In genomic region chr17:8785547-8786412, GRCh38 we compare ENCODE assay signal across 9 cellular contexts. TPM values are rescaled to one million over a fixed set of nuclear protein-coding genes. Genes with fewer than 3 reads are reported as not detected.
DNase-seq lines count a peak whose midpoint lies in the region; ATAC-seq, FAIRE-seq and TF ChIP-seq lines count a peak whose summit lies in the region.
"Had no signal": no experiment of that assay in that cellular context is flagged by ENCODE, and none has a peak within 500 bp of the region (broad histone marks: within the 10 kb centered on the region; RNA-seq: fewer than 3 reads in every experiment).

No MANE protein-coding gene starts in this region.

- H3K36me3 Mint-ChIP-seq in T-cell: no peaks in the 10 kb centered on the region

- H3K27me3 Mint-ChIP-seq in T-cell: peaks cover 0 to 2% of the 10 kb centered on the region in 2 donors

- ATAC-seq in T-cell (replicated peaks in 1 of 4) (peak in 3 of 4 experiments; percentile 45 to 61 (median 53)), right cardiac atrium (peak; percentile 90 to 91), HG02852 (IDR thresholded peaks at IDR 0.05; ENCODE audit: unreplicated experiment) (no peak), GM21423 (IDR thresholded peaks at IDR 0.05; ENCODE audit: unreplicated experiment) (no peak)

- H3K79me2 ChIP-seq in KMS-11 (ENCODE audit: insufficient read depth, low read depth): no peaks in the 10 kb centered on the region

- H3K4me3 ChIP-seq in KMS-11 (IDR thresholded peaks at IDR 0.05; ENCODE audit: insufficient read depth, low read depth, low read length): no peak overlapping the region
- H3K4me3 ChIP-seq in right cardiac atrium (ENCODE audit: low read length): no peak overlapping the region
- H3K4me3 ChIP-seq in sigmoid colon: no peak overlapping the region

- H3K9me3 ChIP-seq in right cardiac atrium (ENCODE audit: control insufficient read depth, low read length) (no peaks in the 10 kb centered on the region), sigmoid colon (no peaks in the 10 kb centered on the region)

- H3K4me2 ChIP-seq in KMS-11: no peak overlapping the region

- H3K27me3 ChIP-seq in KMS-11 (ENCODE audit: insufficient read depth, low read depth) (no peaks in the 10 kb centered on the region), right cardiac atrium (ENCODE audit: control insufficient read depth, insufficient read depth) (no peaks in the 10 kb centered on the region), sigmoid colon (no peaks in the 10 kb centered on the region)

- no peak for FAIRE-seq in D721Med (lab: Jason Lieb, UNC)

- DNase-seq in D721Med (ENCODE audit: insufficient read length, low spot score): no peak
- DNase-seq in T-cell: peak in 30 of 34 experiments; percentile 13 to 66 (median 52)
- DNase-seq in anterior cingulate cortex (lab: John Stamatoyannopoulos, UW): peak in 49 of 58 donors; percentile 5 to 75 (median 27)
- peak; percentile 74 to 93 (median 92) for DNase-seq in right cardiac atrium
- DNase-seq in sigmoid colon: peak; percentile 78

- no peak overlapping the region for H2AFZ ChIP-seq in KMS-11 (ENCODE audit: low read depth)

- WGBS in right cardiac atrium: 25% methylated on average over 19 of the region's 19 CpGs
- 27 to 33% methylated on average over 19 of the region's 19 CpGs for WGBS in sigmoid colon, 2 donors

- H3K9me3 Mint-ChIP-seq in T-cell: no peaks in the 10 kb centered on the region

- no peak overlapping the region for H3K9ac ChIP-seq in KMS-11

- CTCF ChIA-PET in T-cell (lab: Charles Lee): interaction anchor here (0.6 to 1.8 kb wide), 10 partner anchors 9 to 481 kb away, joined by 3 to 7 read pairs (median 3); partner anchors contain the start of gene PIK3R5 (in 1 of the 2)

- H3K4me1 Mint-ChIP-seq in T-cell: peaks cover 0 to 2% (median 0%) of the 10 kb centered on the region in 3 donors

- H3K36me3 ChIP-seq in KMS-11 (ENCODE audit: insufficient read depth) (no peaks in the 10 kb centered on the region), sigmoid colon (no peaks in the 10 kb centered on the region)

- intact Hi-C loops in right cardiac atrium (cut with DNase I) (loop anchor here (2.0 to 10.0 kb wide), 4 partner anchors 371 to 381 kb away; no protein-coding TSS in a partner anchor), sigmoid colon (cut with DNase I) (loop anchor here (2.0 kb wide), 1 partner anchor 375 kb away; no protein-coding TSS in a partner anchor)

- POLR2A ChIA-PET in T-cell (lab: Charles Lee): interaction anchor here in 1 of 2 donors (0.6 kb wide), 1 partner anchor 176 kb away, joined by 3 read pairs; no protein-coding TSS in a partner anchor

- H3K4me1 ChIP-seq in KMS-11 (ENCODE audit: low read depth, poor library complexity, severe bottlenecking) (no peaks in the 10 kb centered on the region), right cardiac atrium (ENCODE audit: control insufficient read depth, insufficient read depth, low read length) (no peaks in the 10 kb centered on the region), sigmoid colon (no peaks in the 10 kb centered on the region)

- no peak for TF ChIP-seq POLR2A in sigmoid colon (IDR thresholded peaks at IDR 0.05)

- peak; percentile 54 for TF ChIP-seq CTCF in D721Med (IDR thresholded peaks at IDR 0.05; ENCODE audit: insufficient read depth, missing control alignments)
- peak; percentile 56 for TF ChIP-seq CTCF in KMS-11 (conservative IDR thresholded peaks at IDR 0.05; ENCODE audit: low read depth, low read length)
- peak in 3 of 4 experiments; percentile 47 to 71 (median 50) for TF ChIP-seq CTCF in sigmoid colon (IDR thresholded peaks at IDR 0.05)

- TF ChIP-seq EP300 in sigmoid colon (IDR thresholded peaks at IDR 0.05): no peak

- H3K27ac Mint-ChIP-seq in T-cell: no peak overlapping the region

- no peaks in the 10 kb centered on the region for H4K20me1 ChIP-seq in KMS-11 (ENCODE audit: insufficient read depth)

- H3K4me3 Mint-ChIP-seq in T-cell: no peak overlapping the region

- H3K27ac ChIP-seq in KMS-11 (no peak overlapping the region), right cardiac atrium (ENCODE audit: low read length) (no peak overlapping the region), sigmoid colon (no peak overlapping the region)

RNA-seq across cellular contexts. Expression of gene MFSD6L, which starts 13.4 kb away (rescaled TPM):
- total RNA-seq in T-cell (under 1 TPM in 4 of 5 donors, not detected in 1; 0.13 to 0.32 (median 0.20) TPM), right cardiac atrium (not detected), sigmoid colon (not detected)
- polyA plus RNA-seq in right cardiac atrium (0.14 TPM), sigmoid colon (1 to 10 TPM in 2 of 3 donors, under 1 TPM in 1; 0.69 to 4.9 (median 1.2) TPM)
- total RNA-seq: activated CD8-positive, alpha-beta memory T cell treated with anti-CD3 and anti-CD28 coated beads for 36 hours had no signal

RNA-seq across cellular contexts. Expression of gene SPDYE4, which starts 27.4 kb away (rescaled TPM):
- not detected for total RNA-seq in T-cell
- total RNA-seq in right cardiac atrium: not detected
- polyA plus RNA-seq in right cardiac atrium: not detected
- total RNA-seq in sigmoid colon: not detected
- polyA plus RNA-seq in sigmoid colon: not detected
- total RNA-seq: activated CD8-positive, alpha-beta memory T cell treated with anti-CD3 and anti-CD28 coated beads for 36 hours had no signal

RNA-seq across cellular contexts. Expression of gene CCDC42, which starts 41.1 kb away (rescaled TPM):
- total RNA-seq in T-cell: under 1 TPM in 1 of 5 donors, not detected in 4; 0.46 TPM
- not detected for total RNA-seq in right cardiac atrium
- polyA plus RNA-seq in right cardiac atrium: not detected
- total RNA-seq in sigmoid colon: not detected
- under 1 TPM in 1 of 3 donors, not detected in 2; 0.04 TPM for polyA plus RNA-seq in sigmoid colon

Comparison
In these comparisons a context has a peak if more than half of its experiments do, and no peak if none do; other contexts are left out.
1. ATAC-seq: peak in T-cell (3 of 4) and right cardiac atrium (2 of 2); none in HG02852 (single experiment) and GM21423 (single experiment).
2. Peak in every context shown above with its lines, with median percentiles within 50 percentile points of each other: CTCF ChIP-seq.